In genomic region chr20:51740838-51741237, GRCh38 we compare ENCODE assay signal across 23 cellular contexts.
"Had no signal": no experiment of that assay in that cellular context is flagged by ENCODE, and none has a peak within 500 bp of the region (broad histone marks: within the 10 kb centered on the region; RNA-seq: fewer than 3 reads in every experiment).

No MANE protein-coding gene starts in this region.

- H2AFZ ChIP-seq: hepatocyte had no signal

- H3K27me3 Mint-ChIP-seq: type B pancreatic cell had no signal

- H3K27ac ChIP-seq: left ventricle myocardium inferior, prostate gland, sigmoid colon, spleen, tibial nerve, uterus had no signal

- H3K4me1 Mint-ChIP-seq: naive B cell had no signal

- H3K9me3 Mint-ChIP-seq: natural killer cell; stimulated activated effector memory CD8-positive, alpha-beta T cell treated with anti-CD3 and anti-CD28 coated beads, Interleukin-12 subunit alpha, Interleukin-12 subunit beta, amount 100 ng/mL, for 72 hours; stimulated activated naive CD8-positive, alpha-beta T cell treated with anti-CD3 and anti-CD28 coated beads, Interleukin-15, Interleukin-2, amounts not matched to agents 100 ng/mL and 50 ng/mL, for 24 hours; type B pancreatic cell had no signal

- H3K4me1 ChIP-seq: prostate gland, uterus had no signal

- H3K36me3 ChIP-seq: left ventricle myocardium inferior, pancreas, prostate gland, sigmoid colon, spleen, tibial nerve, uterus had no signal

- H3K27ac Mint-ChIP-seq: mesothelial cell of epicardium; natural killer cell; stimulated activated effector memory CD8-positive, alpha-beta T cell treated with anti-CD3 and anti-CD28 coated beads, Interleukin-12 subunit alpha, Interleukin-12 subunit beta, amount 100 ng/mL, for 72 hours; stimulated activated naive CD8-positive, alpha-beta T cell treated with anti-CD3 and anti-CD28 coated beads, Interleukin-15, Interleukin-2, amounts not matched to agents 100 ng/mL and 50 ng/mL, for 24 hours; type B pancreatic cell had no signal

- H3K9me3 ChIP-seq: left ventricle myocardium inferior, pancreas, prostate gland, sigmoid colon, tibial nerve, uterus had no signal

- ATAC-seq: natural killer cell; pancreas; right cardiac atrium; stimulated activated effector memory CD8-positive, alpha-beta T cell treated with anti-CD3 and anti-CD28 coated beads, Interleukin-12 subunit alpha, Interleukin-12 subunit beta, amount 100 ng/mL, for 72 hours had no signal

- DNase-seq: islet precursor cell; left ventricle myocardium inferior; mesendoderm; naive B cell; natural killer cell; nucleus accumbens; pancreas; retina; right cardiac atrium; sigmoid colon; small intestine; spleen; stimulated activated CD4-positive, alpha-beta T cell treated with anti-CD3 and anti-CD28 coated beads, Interleukin-4, amount 100 ng/mL, for 24 hours; stimulated activated naive CD4-positive, alpha-beta T cell; uterus had no signal

- H3K27me3 ChIP-seq: hepatocyte, pancreas, sigmoid colon, spleen, tibial nerve, uterus had no signal

- H3K36me3 Mint-ChIP-seq: naive B cell; natural killer cell; stimulated activated effector memory CD8-positive, alpha-beta T cell treated with anti-CD3 and anti-CD28 coated beads, Interleukin-12 subunit alpha, Interleukin-12 subunit beta, amount 100 ng/mL, for 72 hours had no signal

- H3K4me2 ChIP-seq: hepatocyte had no signal

- H3K4me3 ChIP-seq: hepatocyte, left ventricle myocardium inferior, lung, pancreas, prostate gland, sigmoid colon, spleen, tibial nerve, uterus had no signal

- H3K4me3 Mint-ChIP-seq: mesothelial cell of epicardium; naive B cell; natural killer cell; stimulated activated effector memory CD8-positive, alpha-beta T cell treated with anti-CD3 and anti-CD28 coated beads, Interleukin-12 subunit alpha, Interleukin-12 subunit beta, amount 100 ng/mL, for 72 hours; stimulated activated naive CD8-positive, alpha-beta T cell treated with anti-CD3 and anti-CD28 coated beads, Interleukin-15, Interleukin-2, amounts not matched to agents 100 ng/mL and 50 ng/mL, for 24 hours; type B pancreatic cell had no signal
